Comparison of ENCODE assay signal across 1 cellular context in the genomic region with DNA sequence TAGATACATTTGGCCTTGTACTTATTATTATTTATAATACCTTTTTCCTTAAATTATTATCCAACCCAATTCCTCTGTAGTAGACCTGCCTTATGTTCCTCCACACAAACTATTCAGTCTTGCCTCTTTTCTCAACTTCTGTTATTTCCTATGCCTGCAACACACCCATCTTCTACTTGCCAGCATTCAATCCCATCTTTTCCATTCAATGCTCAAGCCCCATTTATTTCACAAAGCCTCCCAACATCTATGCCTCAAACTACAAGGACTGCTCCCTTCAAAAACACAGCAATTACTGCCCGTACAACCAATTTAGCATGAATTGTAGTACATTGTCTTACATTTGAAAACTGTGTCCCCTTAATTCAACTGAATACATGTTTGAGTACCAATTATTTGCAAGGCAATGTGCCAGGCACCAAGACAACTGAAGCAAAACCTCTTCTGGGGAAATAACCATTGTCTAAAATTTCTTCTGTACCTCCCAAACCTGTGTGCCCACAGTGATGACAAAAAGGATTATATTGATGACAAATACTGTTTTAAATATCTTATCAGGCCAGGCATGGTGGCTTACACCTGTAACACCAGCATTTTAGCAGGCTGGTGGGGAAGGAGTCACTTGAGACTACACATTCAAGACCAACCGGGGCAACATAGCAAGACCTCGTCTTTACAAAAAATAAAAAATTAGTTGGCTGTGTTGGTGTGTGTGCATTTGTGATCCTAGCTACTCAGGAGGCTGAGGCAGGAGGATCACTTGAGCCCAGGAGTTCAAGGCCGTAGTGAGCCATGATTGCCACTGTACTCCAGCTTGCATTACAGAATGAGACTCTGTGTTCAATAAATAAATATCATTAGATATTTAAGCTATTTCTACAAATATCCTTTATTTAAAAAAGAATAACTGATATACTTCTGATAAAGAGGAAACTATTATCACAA.
TF ChIP-seq lines count a peak whose summit lies in the region.

No MANE protein-coding gene starts in this region.

TF ChIP-seq in K562, 482 proteins besides CTCF, POLR2A, EP300 and RAD21 (continued from another document):
- TF ChIP-seq, protein P1, sequence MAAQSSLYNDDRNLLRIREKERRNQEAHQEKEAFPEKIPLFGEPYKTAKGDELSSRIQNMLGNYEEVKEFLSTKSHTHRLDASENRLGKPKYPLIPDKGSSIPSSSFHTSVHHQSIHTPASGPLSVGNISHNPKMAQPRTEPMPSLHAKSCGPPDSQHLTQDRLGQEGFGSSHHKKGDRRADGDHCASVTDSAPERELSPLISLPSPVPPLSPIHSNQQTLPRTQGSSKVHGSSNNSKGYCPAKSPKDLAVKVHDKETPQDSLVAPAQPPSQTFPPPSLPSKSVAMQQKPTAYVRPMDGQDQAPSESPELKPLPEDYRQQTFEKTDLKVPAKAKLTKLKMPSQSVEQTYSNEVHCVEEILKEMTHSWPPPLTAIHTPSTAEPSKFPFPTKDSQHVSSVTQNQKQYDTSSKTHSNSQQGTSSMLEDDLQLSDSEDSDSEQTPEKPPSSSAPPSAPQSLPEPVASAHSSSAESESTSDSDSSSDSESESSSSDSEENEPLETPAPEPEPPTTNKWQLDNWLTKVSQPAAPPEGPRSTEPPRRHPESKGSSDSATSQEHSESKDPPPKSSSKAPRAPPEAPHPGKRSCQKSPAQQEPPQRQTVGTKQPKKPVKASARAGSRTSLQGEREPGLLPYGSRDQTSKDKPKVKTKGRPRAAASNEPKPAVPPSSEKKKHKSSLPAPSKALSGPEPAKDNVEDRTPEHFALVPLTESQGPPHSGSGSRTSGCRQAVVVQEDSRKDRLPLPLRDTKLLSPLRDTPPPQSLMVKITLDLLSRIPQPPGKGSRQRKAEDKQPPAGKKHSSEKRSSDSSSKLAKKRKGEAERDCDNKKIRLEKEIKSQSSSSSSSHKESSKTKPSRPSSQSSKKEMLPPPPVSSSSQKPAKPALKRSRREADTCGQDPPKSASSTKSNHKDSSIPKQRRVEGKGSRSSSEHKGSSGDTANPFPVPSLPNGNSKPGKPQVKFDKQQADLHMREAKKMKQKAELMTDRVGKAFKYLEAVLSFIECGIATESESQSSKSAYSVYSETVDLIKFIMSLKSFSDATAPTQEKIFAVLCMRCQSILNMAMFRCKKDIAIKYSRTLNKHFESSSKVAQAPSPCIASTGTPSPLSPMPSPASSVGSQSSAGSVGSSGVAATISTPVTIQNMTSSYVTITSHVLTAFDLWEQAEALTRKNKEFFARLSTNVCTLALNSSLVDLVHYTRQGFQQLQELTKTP (IDR thresholded peaks at IDR 0.05; ENCODE audit: low read depth in 1 of 2, partially characterized antibody in 2 of 2), result peak in 1 of 2 experiments; percentile 87
